Comparison of ENCODE assay signal across 8 cellular contexts in genomic region chr6:30571085-30572077, GRCh38. TPM values are rescaled to one million over a fixed set of nuclear protein-coding genes. Genes with fewer than 3 reads are reported as not detected.
DNase-seq lines count a peak whose midpoint lies in the region; ATAC-seq and TF ChIP-seq lines count a peak whose summit lies in the region.

Gene ABCF1 (plus strand): TSS chr6:30571442. CDS start chr6:30571488, 46 bp downstream.

- H3K27ac ChIP-seq in testis = peak within 1 kb of the TSS; percentile 83 to 90

- no peaks in the 10 kb centered on the region for H3K9me3 ChIP-seq in testis

- H3K4me1 Mint-ChIP-seq in activated naive CD8-positive, alpha-beta T cell (ENCODE audit: low read depth) = peaks cover 72% of the 10 kb centered on the region

- no peaks in the 10 kb centered on the region for H3K27me3 Mint-ChIP-seq in activated naive CD8-positive, alpha-beta T cell

- ATAC-seq in HG02623 (IDR thresholded peaks at IDR 0.05; ENCODE audit: unreplicated experiment) (peak; percentile 90), omental fat pad (ENCODE audit: low FRiP score) (peak; percentile 97)

- TF ChIP-seq CTCF in GM10248 (IDR thresholded peaks at IDR 0.05; ENCODE audit: control extremely low read depth, extremely low read depth, low read depth, missing control alignments) (no peak), omental fat pad (IDR thresholded peaks at IDR 0.05) (no peak), testis (IDR thresholded peaks at IDR 0.05) (no peak)

- no peaks in the 10 kb centered on the region for H3K36me3 ChIP-seq in testis (ENCODE audit: low read depth, missing control alignments)

- peaks cover 18% of the 10 kb centered on the region for H3K4me1 ChIP-seq in testis

- H3K36me3 Mint-ChIP-seq in activated naive CD8-positive, alpha-beta T cell = peaks cover 12% of the 10 kb centered on the region

- POLR2A ChIA-PET in GM10248 (lab: Yijun Ruan, JAX) = interaction anchor here (0.7 to 1.8 kb wide), 6 partner anchors 14 to 78 kb away, joined by 3 to 19 read pairs (median 6); partner anchors contain the start of gene PRR3

- DNase-seq in GM10248 (ENCODE audit: extremely low spot score) (peak; percentile 99), NCI-H1105 (lab: John Stamatoyannopoulos, UW) (peak; percentile 97), SKM-1 treated with dmso at 0.1 percent for 144 hours (lab: John Stamatoyannopoulos, UW; ENCODE audit: unreplicated experiment) (peak; percentile 93), glomerular endothelial cell (ENCODE audit: extremely low read depth, low read depth, low spot score) (peak; percentile 56), omental fat pad (ENCODE audit: low spot score) (peak; percentile 91), testis (peak; percentile 99)

- peak within 1 kb of the TSS; percentile 73 to 79 for H3K4me3 ChIP-seq in testis

- peak within 1 kb of the TSS; percentile 99 for H3K27ac Mint-ChIP-seq in activated naive CD8-positive, alpha-beta T cell

- peak; percentile 56 for TF ChIP-seq POLR2A in testis (IDR thresholded peaks at IDR 0.05)

- whole genome bisulfite sequencing in testis, 2 donors = 0% methylated on average over 55 to 58 of the region's 67 CpGs

- peak within 1 kb of the TSS; percentile 92 for H3K4me3 Mint-ChIP-seq in activated naive CD8-positive, alpha-beta T cell

- no peaks in the 10 kb centered on the region for H3K27me3 ChIP-seq in testis

- intact Hi-C loops in testis (cut with DNase I; ENCODE audit: low total_unique reads) = no loop called here

- CTCF ChIA-PET in GM10248 (lab: Yijun Ruan, JAX) = interaction anchor here (1.0 to 2.3 kb wide), 8 partner anchors 19 to 89 kb away, joined by 4 to 13 read pairs (median 6); no protein-coding TSS in a partner anchor

- no peaks in the 10 kb centered on the region for H3K9me3 Mint-ChIP-seq in activated naive CD8-positive, alpha-beta T cell (ENCODE audit: low read depth)

RNA-seq across cellular contexts. Expression of gene ABCF1, which starts in this region (rescaled TPM):
- total RNA-seq in glomerular endothelial cell (54.0 and 64.4 TPM in 2 replicates), omental fat pad (10 to 100 TPM; 34.4 to 86.0 (median 51.1) TPM), testis (10 to 100 TPM; 63.2 to 67.1 TPM)
- 104 TPM for polyA plus RNA-seq in testis (ENCODE audit: insufficient read depth, low read depth, low replicate concordance)

Comparison
In these comparisons a context has a peak if more than half of its experiments do, and no peak if none do; other contexts are left out.
1. Peak in every context shown above with its lines: DNase-seq, ATAC-seq, H3K4me3 ChIP-seq and H3K27ac ChIP-seq.